18 cellular contexts compared by ENCODE assay signal in genomic region chr5:176737001-176737745, GRCh38.
DNase-seq lines count a peak whose midpoint lies in the region; ATAC-seq, FAIRE-seq and TF ChIP-seq lines count a peak whose summit lies in the region.
"Had no signal": no experiment of that assay in that cellular context is flagged by ENCODE, and none has a peak within 500 bp of the region (broad histone marks: within the 10 kb centered on the region; RNA-seq: fewer than 3 reads in every experiment).

No MANE protein-coding gene starts in this region.

- no peak overlapping the region for H3K4me3 ChIP-seq in HepG2 (replicated peaks in 1 of 3; ENCODE audit: insufficient read depth in 1 of 3, low read depth in 2 of 3, low read length in 3 of 3)
- H3K4me3 ChIP-seq: esophagus muscularis mucosa, GM23338, heart left ventricle, MG63, psoas muscle had no signal

- no peak overlapping the region for H3K4me2 ChIP-seq in HepG2 (ENCODE audit: low read depth, low read length)
- H3K4me2 ChIP-seq: GM23338 had no signal

- H3K4me1 Mint-ChIP-seq in chondrocyte (ENCODE audit: low read depth) = no peaks in the 10 kb centered on the region
- no peaks in the 10 kb centered on the region for H3K4me1 Mint-ChIP-seq in activated naive CD8-positive, alpha-beta T cell treated with anti-CD3 and anti-CD28 coated beads, Interleukin-2, amount 50 U/mL, for 24 hours

- CTCF ChIA-PET in HepG2 (lab: Yijun Ruan, JAX; ENCODE audit: low intra/inter-chr PET ratio, low total read pairs) = no interaction called here

- H3K9ac ChIP-seq in HepG2 (ENCODE audit: insufficient read depth, low read depth, low read length) = no peak overlapping the region

- in situ Hi-C loops in HepG2 (cut with HindIII; ENCODE audit: extremely low pct_ligation_motif_present, low pct_unique_long_range_greater_than_20kb) = no loop called here

- no peak overlapping the region for H3K4me3 Mint-ChIP-seq in chondrocyte (ENCODE audit: unreplicated experiment)
- no peak overlapping the region for H3K4me3 Mint-ChIP-seq in activated naive CD8-positive, alpha-beta T cell treated with anti-CD3 and anti-CD28 coated beads, Interleukin-2, amount 50 U/mL, for 24 hours
- H3K4me3 Mint-ChIP-seq: dendritic cell treated with granulocyte-macrophage colony-stimulating factor and Interleukin-4, amounts not matched to agents 40 ng/mL and 50 ng/mL, for 4 days; GM23338 had no signal

- peaks cover 4 to 90% of the 10 kb centered on the region in 2 experiments for H3K27me3 ChIP-seq in HepG2 (ENCODE audit: control insufficient read depth in 1 of 2, insufficient read depth in 2 of 2, low read length in 2 of 2)

- no peak for TF ChIP-seq CTCF in chondrocyte (IDR thresholded peaks at IDR 0.05)
- no peak for TF ChIP-seq CTCF in HepG2 (CRISPR knock-in tag; IDR thresholded peaks at IDR 0.05)

- H3K79me2 ChIP-seq in HepG2 (ENCODE audit: insufficient read depth, low read length) = no peaks in the 10 kb centered on the region

- no peak for FAIRE-seq in HepG2 (lab: Jason Lieb, UNC)

- no peak overlapping the region for H2AFZ ChIP-seq in HepG2 (ENCODE audit: low read length)
- H2AFZ ChIP-seq: GM23338 had no signal

- DNase-seq in NCI-H1417 (lab: John Stamatoyannopoulos, UW) = peak in 2 of 3 experiments; percentile 20 to 29
- no peak for DNase-seq in NCI-H1417 treated with DMSO at 0.1 percent for 48 hours (lab: John Stamatoyannopoulos, UW)
- peak; percentile 63 for DNase-seq in chondrocyte (ENCODE audit: low spot score)
- no peak for DNase-seq in HepG2 (ENCODE audit: low spot score)
- no peak for DNase-seq in NCI-H146 (lab: John Stamatoyannopoulos, UW)
- no peak for DNase-seq in activated naive CD8-positive, alpha-beta T cell treated with anti-CD3 and anti-CD28 coated beads, Interleukin-2, amount 50 U/mL, for 24 hours
- no peak for DNase-seq in SK-N-DZ (ENCODE audit: low spot score)
- DNase-seq: activated naive CD4-positive, alpha-beta T cell treated with Interleukin-2 at 50 U/mL for 16 hours; MG63; NCI-H2081 treated with DMSO at 0.1 percent for 48 hours; psoas muscle; stimulated activated CD4-positive, alpha-beta T cell treated with anti-CD3 and anti-CD28 coated beads, Interleukin-15, amount 100 ng/mL, for 24 hours had no signal

- WGBS in HepG2 (ENCODE audit: low lambda C conversion rate) = 0% methylated on average over 6 of the region's 11 CpGs

- no peak overlapping the region for H3K27ac Mint-ChIP-seq in chondrocyte (ENCODE audit: unreplicated experiment)
- H3K27ac Mint-ChIP-seq in activated naive CD8-positive, alpha-beta T cell treated with anti-CD3 and anti-CD28 coated beads, Interleukin-2, amount 50 U/mL, for 24 hours = no peak overlapping the region
- H3K27ac Mint-ChIP-seq: dendritic cell treated with granulocyte-macrophage colony-stimulating factor and Interleukin-4, amounts not matched to agents 40 ng/mL and 50 ng/mL, for 4 days; GM23338 had no signal

- POLR2A ChIA-PET in HepG2 (lab: Yijun Ruan, JAX) = no interaction called here

- intact Hi-C loops in HepG2 (cut with micrococcal nuclease; ENCODE audit: unreplicated experiment) = no loop called here

- H3K4me1 ChIP-seq in HepG2 (ENCODE audit: insufficient read depth, low read length) = no peaks in the 10 kb centered on the region
- H3K4me1 ChIP-seq: esophagus muscularis mucosa, heart left ventricle, psoas muscle had no signal

- no peak for ATAC-seq in HepG2
- no peak for ATAC-seq in activated naive CD8-positive, alpha-beta T cell treated with anti-CD3 and anti-CD28 coated beads, Interleukin-2, amount 50 U/mL, for 24 hours
- ATAC-seq: GM23338, heart left ventricle, psoas muscle had no signal

- TF ChIP-seq POLR2A in HepG2 (IDR thresholded peaks at IDR 0.05; ENCODE audit: insufficient read depth in 1 of 2, low read depth in 2 of 2, low read length in 2 of 2) = no peak

- H3K27ac ChIP-seq in HepG2 (ENCODE audit: extremely low read length, insufficient read depth, low read length) = no peak overlapping the region
- H3K27ac ChIP-seq in temporal lobe (ENCODE audit: low read depth, low read length) = peak overlapping the region; percentile 50
- H3K27ac ChIP-seq: 22Rv1, esophagus muscularis mucosa, heart left ventricle, psoas muscle had no signal

- H4K20me1 ChIP-seq in HepG2 (ENCODE audit: insufficient read depth, low read length) = no peaks in the 10 kb centered on the region

- peaks cover 77% of the 10 kb centered on the region for H3K27me3 Mint-ChIP-seq in chondrocyte (ENCODE audit: low read depth)
- H3K27me3 Mint-ChIP-seq in activated naive CD8-positive, alpha-beta T cell treated with anti-CD3 and anti-CD28 coated beads, Interleukin-2, amount 50 U/mL, for 24 hours = peaks cover 44% of the 10 kb centered on the region

- H3K36me3 Mint-ChIP-seq in chondrocyte (ENCODE audit: low read depth) = no peaks in the 10 kb centered on the region
- no peaks in the 10 kb centered on the region for H3K36me3 Mint-ChIP-seq in activated naive CD8-positive, alpha-beta T cell treated with anti-CD3 and anti-CD28 coated beads, Interleukin-2, amount 50 U/mL, for 24 hours (ENCODE audit: low read depth)

- TF ChIP-seq EP300 in HepG2 (IDR thresholded peaks at IDR 0.05; ENCODE audit: low read depth in 2 of 2, low read length in 2 of 2) (no peak), HepG2 (CRISPR knock-in tag; IDR thresholded peaks at IDR 0.05; ENCODE audit: borderline replicate concordance) (no peak)

- no peaks in the 10 kb centered on the region for H3K36me3 ChIP-seq in HepG2 (replicated peaks in 1 of 2; ENCODE audit: control insufficient read depth in 1 of 2, insufficient read depth in 2 of 2, low read length in 2 of 2)
- H3K36me3 ChIP-seq: esophagus muscularis mucosa, heart left ventricle, MG63 had no signal

- BruUV-seq in HepG2 (replicated peaks; lab: Mats Ljungman, UMichigan) = no TSS peak

- no peaks in the 10 kb centered on the region for H3K9me3 Mint-ChIP-seq in chondrocyte (ENCODE audit: low read depth)
- no peaks in the 10 kb centered on the region for H3K9me3 Mint-ChIP-seq in activated naive CD8-positive, alpha-beta T cell treated with anti-CD3 and anti-CD28 coated beads, Interleukin-2, amount 50 U/mL, for 24 hours
- H3K9me3 Mint-ChIP-seq: dendritic cell treated with granulocyte-macrophage colony-stimulating factor and Interleukin-4, amounts not matched to agents 40 ng/mL and 50 ng/mL, for 4 days; GM23338 had no signal

- TF ChIP-seq RAD21 in HepG2 (CRISPR knock-in tag; IDR thresholded peaks at IDR 0.05) = no peak

- no peaks in the 10 kb centered on the region for H3K9me3 ChIP-seq in HepG2 (ENCODE audit: low read length)
- H3K9me3 ChIP-seq: esophagus muscularis mucosa, heart left ventricle, MG63, psoas muscle had no signal

TF ChIP-seq in HepG2, 621 proteins besides CTCF, POLR2A, EP300 and RAD21:
- TF ChIP-seq ZNF281 (CRISPR knock-in tag; IDR thresholded peaks at IDR 0.05; ENCODE audit: borderline replicate concordance) (no peak), ZNF207 (IDR thresholded peaks at IDR 0.05; ENCODE audit: borderline replicate concordance) (no peak), SMARCC2 (IDR thresholded peaks at IDR 0.05) (no peak), NPAS2 (CRISPR knock-in tag; IDR thresholded peaks at IDR 0.05; ENCODE audit: borderline replicate concordance) (no peak), ZNF329 (CRISPR knock-in tag; IDR thresholded peaks at IDR 0.05; ENCODE audit: low read depth) (peak; percentile 94), ZNF564 (CRISPR knock-in tag; IDR thresholded peaks at IDR 0.05) (no peak)
- TF ChIP-seq, protein P1, sequence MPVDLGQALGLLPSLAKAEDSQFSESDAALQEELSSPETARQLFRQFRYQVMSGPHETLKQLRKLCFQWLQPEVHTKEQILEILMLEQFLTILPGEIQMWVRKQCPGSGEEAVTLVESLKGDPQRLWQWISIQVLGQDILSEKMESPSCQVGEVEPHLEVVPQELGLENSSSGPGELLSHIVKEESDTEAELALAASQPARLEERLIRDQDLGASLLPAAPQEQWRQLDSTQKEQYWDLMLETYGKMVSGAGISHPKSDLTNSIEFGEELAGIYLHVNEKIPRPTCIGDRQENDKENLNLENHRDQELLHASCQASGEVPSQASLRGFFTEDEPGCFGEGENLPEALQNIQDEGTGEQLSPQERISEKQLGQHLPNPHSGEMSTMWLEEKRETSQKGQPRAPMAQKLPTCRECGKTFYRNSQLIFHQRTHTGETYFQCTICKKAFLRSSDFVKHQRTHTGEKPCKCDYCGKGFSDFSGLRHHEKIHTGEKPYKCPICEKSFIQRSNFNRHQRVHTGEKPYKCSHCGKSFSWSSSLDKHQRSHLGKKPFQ (CRISPR knock-in tag; IDR thresholded peaks at IDR 0.05; ENCODE audit: insufficient replicate concordance) = no peak
- TF ChIP-seq, protein P2, sequence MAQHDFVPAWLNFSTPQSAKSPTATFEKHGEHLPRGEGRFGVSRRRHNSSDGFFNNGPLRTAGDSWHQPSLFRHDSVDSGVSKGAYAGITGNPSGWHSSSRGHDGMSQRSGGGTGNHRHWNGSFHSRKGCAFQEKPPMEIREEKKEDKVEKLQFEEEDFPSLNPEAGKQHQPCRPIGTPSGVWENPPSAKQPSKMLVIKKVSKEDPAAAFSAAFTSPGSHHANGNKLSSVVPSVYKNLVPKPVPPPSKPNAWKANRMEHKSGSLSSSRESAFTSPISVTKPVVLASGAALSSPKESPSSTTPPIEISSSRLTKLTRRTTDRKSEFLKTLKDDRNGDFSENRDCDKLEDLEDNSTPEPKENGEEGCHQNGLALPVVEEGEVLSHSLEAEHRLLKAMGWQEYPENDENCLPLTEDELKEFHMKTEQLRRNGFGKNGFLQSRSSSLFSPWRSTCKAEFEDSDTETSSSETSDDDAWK (CRISPR knock-in tag; IDR thresholded peaks at IDR 0.05) = no peak
TF ChIP-seq in HepG2: peak in this region for 1.

Comparison
In these comparisons a context has a peak if more than half of its experiments do, and no peak if none do; other contexts are left out.
1. DNase-seq: peak in NCI-H1417 (2 of 3) and chondrocyte (single experiment); none in NCI-H1417 treated with DMSO at 0.1 percent for 48 hours (single experiment), HepG2 (single experiment), NCI-H146 (single experiment), activated naive CD8-positive, alpha-beta T cell treated with anti-CD3 and anti-CD28 coated beads, Interleukin-2, amount 50 U/mL, for 24 hours (single experiment) and SK-N-DZ (single experiment).